ENCODE assay signal across 10 cellular contexts in the genomic region with DNA sequence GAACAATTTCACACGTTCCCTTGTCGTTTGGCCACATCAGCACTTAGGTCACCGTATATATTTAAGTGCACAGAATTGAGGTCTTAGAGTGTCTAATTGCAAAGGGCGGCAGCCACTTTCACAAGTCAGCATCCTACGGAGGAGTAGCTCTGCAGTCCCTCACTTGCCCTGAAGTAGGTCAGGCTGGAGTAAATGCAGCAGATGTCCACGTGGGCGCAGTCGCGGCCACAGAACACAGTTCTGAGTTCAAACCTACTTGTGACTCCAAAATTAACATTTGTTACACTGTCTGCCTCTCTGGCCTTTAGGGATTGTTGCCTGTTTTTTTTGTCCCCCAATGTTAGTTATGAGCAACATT.
DNase-seq lines count a peak whose midpoint lies in the region; ATAC-seq and TF ChIP-seq lines count a peak whose summit lies in the region.
"Had no signal": no experiment of that assay in that cellular context is flagged by ENCODE, and none has a peak within 500 bp of the region (broad histone marks: within the 10 kb centered on the region; RNA-seq: fewer than 3 reads in every experiment).

No MANE protein-coding gene starts in this region.

- no peaks in the 10 kb centered on the region for H3K9me3 Mint-ChIP-seq in activated CD4-positive, alpha-beta T cell treated with anti-CD3 and anti-CD28 coated beads, Interleukin-2, amount 10 ng/mL, durations not matched to agents 24 days and 14 days
- H3K9me3 Mint-ChIP-seq in naive thymus-derived CD4-positive, alpha-beta T cell, result no peaks in the 10 kb centered on the region
- H3K9me3 Mint-ChIP-seq: activated naive CD4-positive, alpha-beta T cell treated with anti-CD3 and anti-CD28 coated beads for 36 hours; immature natural killer cell had no signal

- TF ChIP-seq CTCF in OCI-LY3 (IDR thresholded peaks at IDR 0.05; ENCODE audit: low read depth, low read length) (0 out of 2 replicates have a peak, but pooled peaks have one; percentile 18), foreskin fibroblast (IDR thresholded peaks at IDR 0.05; ENCODE audit: low read depth, low read length) (peak; percentile 51)

- peak; percentile 56 for DNase-seq in activated CD4-positive, alpha-beta T cell treated with anti-CD3 and anti-CD28 coated beads, Interleukin-2, amount 10 ng/mL, durations not matched to agents 24 days and 14 days
- DNase-seq in activated CD4-positive, alpha-beta T cell treated with anti-CD3 and anti-CD28 coated beads, Interleukin-2, amount 50 U/mL, for 48 hours, result no peak
- DNase-seq in foreskin fibroblast, result peak; percentile 52 to 81
- peak; percentile 42 for DNase-seq in superior temporal gyrus (ENCODE audit: extremely low spot score)
- DNase-seq in DMS114 treated with DMSO at 0.1 percent for 48 hours (lab: John Stamatoyannopoulos, UW; ENCODE audit: unreplicated experiment), result no peak
- DNase-seq in stimulated activated CD4-positive, alpha-beta T cell treated with anti-CD3 and anti-CD28 coated beads, Interleukin-4, amount 100 ng/mL, for 24 hours, result no peak
- DNase-seq in naive thymus-derived CD4-positive, alpha-beta T cell, result no peak
- DNase-seq: activated naive CD4-positive, alpha-beta T cell treated with anti-CD3 and anti-CD28 coated beads for 36 hours had no signal

- no peaks in the 10 kb centered on the region for H4K20me1 ChIP-seq in OCI-LY3 (ENCODE audit: insufficient read depth, low read length)

- H3K27ac ChIP-seq in OCI-LY3 (ENCODE audit: low read length), result no peak overlapping the region
- H3K27ac ChIP-seq in naive thymus-derived CD4-positive, alpha-beta T cell (ENCODE audit: low read depth, low read length), result no peak overlapping the region

- H3K9ac ChIP-seq in OCI-LY3 (ENCODE audit: low read length), result peak overlapping the region; percentile 52; the same call in 1 of the 2 replicates

- H3K4me2 ChIP-seq in OCI-LY3 (ENCODE audit: low read length), result peak overlapping the region; percentile 82

- no peaks in the 10 kb centered on the region for H3K36me3 Mint-ChIP-seq in activated CD4-positive, alpha-beta T cell treated with anti-CD3 and anti-CD28 coated beads, Interleukin-2, amount 10 ng/mL, durations not matched to agents 24 days and 14 days (ENCODE audit: low read depth)
- no peaks in the 10 kb centered on the region for H3K36me3 Mint-ChIP-seq in naive thymus-derived CD4-positive, alpha-beta T cell
- H3K36me3 Mint-ChIP-seq: immature natural killer cell had no signal

- no peaks in the 10 kb centered on the region for H3K9me3 ChIP-seq in OCI-LY3 (ENCODE audit: insufficient read depth, low read length)
- H3K9me3 ChIP-seq in naive thymus-derived CD4-positive, alpha-beta T cell (ENCODE audit: control insufficient read depth in 2 of 3, low read length in 3 of 3), result no peaks in the 10 kb centered on the region

- H3K27me3 Mint-ChIP-seq in activated CD4-positive, alpha-beta T cell treated with anti-CD3 and anti-CD28 coated beads, Interleukin-2, amount 10 ng/mL, durations not matched to agents 24 days and 14 days, result no peaks in the 10 kb centered on the region
- peaks cover 0 to 8% (median 5%) of the 10 kb centered on the region in 5 donors for H3K27me3 Mint-ChIP-seq in naive thymus-derived CD4-positive, alpha-beta T cell

- peaks cover 6% of the 10 kb centered on the region; the same call in 1 of the 2 replicates for H3K4me1 ChIP-seq in OCI-LY3 (ENCODE audit: low read length)
- peaks cover 0 to 3% of the 10 kb centered on the region in 2 donors for H3K4me1 ChIP-seq in naive thymus-derived CD4-positive, alpha-beta T cell (ENCODE audit: control insufficient read depth in 2 of 2, insufficient read depth in 2 of 2, low read length in 2 of 2)

- intact Hi-C loops in activated CD4-positive, alpha-beta T cell treated with anti-CD3 and anti-CD28 coated beads, Interleukin-2, amount 10 ng/mL, durations not matched to agents 24 days and 14 days (cut with micrococcal nuclease), result loop anchor here (5.0 kb wide), 1 partner anchor 798 kb away; no protein-coding TSS in a partner anchor
- intact Hi-C loops in naive thymus-derived CD4-positive, alpha-beta T cell (cut with micrococcal nuclease), result no loop called here

- no peaks in the 10 kb centered on the region for H3K79me2 ChIP-seq in OCI-LY3 (ENCODE audit: low read length)

- H3K4me1 Mint-ChIP-seq in activated CD4-positive, alpha-beta T cell treated with anti-CD3 and anti-CD28 coated beads, Interleukin-2, amount 10 ng/mL, durations not matched to agents 24 days and 14 days, result peaks cover 4% of the 10 kb centered on the region
- H3K4me1 Mint-ChIP-seq in naive thymus-derived CD4-positive, alpha-beta T cell, result peaks cover 0 to 5% (median 4%) of the 10 kb centered on the region in 7 donors

- H3K36me3 ChIP-seq in OCI-LY3 (replicated peaks; ENCODE audit: low read depth, low read length), result no peaks in the 10 kb centered on the region
- no peaks in the 10 kb centered on the region for H3K36me3 ChIP-seq in naive thymus-derived CD4-positive, alpha-beta T cell (ENCODE audit: control insufficient read depth in 2 of 3, insufficient read depth in 3 of 3, low read length in 3 of 3)

- POLR2A ChIA-PET in naive thymus-derived CD4-positive, alpha-beta T cell (lab: Charles Lee), result no interaction called here

- H3K4me3 ChIP-seq in OCI-LY3 (ENCODE audit: low read length), result peak overlapping the region; percentile 74
- H3K4me3 ChIP-seq in foreskin fibroblast (ENCODE audit: low read depth in 1 of 2, low read length in 2 of 2), result no peak overlapping the region
- no peak overlapping the region for H3K4me3 ChIP-seq in naive thymus-derived CD4-positive, alpha-beta T cell (ENCODE audit: low read length)

- no peak overlapping the region for H3K27ac Mint-ChIP-seq in activated CD4-positive, alpha-beta T cell treated with anti-CD3 and anti-CD28 coated beads, Interleukin-2, amount 10 ng/mL, durations not matched to agents 24 days and 14 days
- no peak overlapping the region for H3K27ac Mint-ChIP-seq in naive thymus-derived CD4-positive, alpha-beta T cell
- H3K27ac Mint-ChIP-seq: activated naive CD4-positive, alpha-beta T cell treated with anti-CD3 and anti-CD28 coated beads for 36 hours had no signal

- H3K4me3 Mint-ChIP-seq in activated CD4-positive, alpha-beta T cell treated with anti-CD3 and anti-CD28 coated beads, Interleukin-2, amount 10 ng/mL, durations not matched to agents 24 days and 14 days, result no peak overlapping the region
- H3K4me3 Mint-ChIP-seq in naive thymus-derived CD4-positive, alpha-beta T cell, result no peak overlapping the region

- CTCF ChIA-PET in naive thymus-derived CD4-positive, alpha-beta T cell (lab: Charles Lee), result interaction anchor here (0.9 to 2.2 kb wide), 7 partner anchors 12 to 809 kb away, joined by 3 to 18 read pairs (median 3); no protein-coding TSS in a partner anchor

- ATAC-seq in naive thymus-derived CD4-positive, alpha-beta T cell, result no peak

- no peaks in the 10 kb centered on the region for H3K27me3 ChIP-seq in OCI-LY3 (ENCODE audit: low read depth, low read length)
- H3K27me3 ChIP-seq in naive thymus-derived CD4-positive, alpha-beta T cell (ENCODE audit: control insufficient read depth in 2 of 2, insufficient read depth in 2 of 2, low read length in 2 of 2), result no peaks in the 10 kb centered on the region

- peak overlapping the region; percentile 86 for H2AFZ ChIP-seq in OCI-LY3 (ENCODE audit: low read depth, low read length)

Comparison
In these comparisons a context has a peak if more than half of its experiments do, and no peak if none do; other contexts are left out.
1. DNase-seq: peak in activated CD4-positive, alpha-beta T cell treated with anti-CD3 and anti-CD28 coated beads, Interleukin-2, amount 10 ng/mL, durations not matched to agents 24 days and 14 days (single experiment), foreskin fibroblast (2 of 2) and superior temporal gyrus (single experiment); none in activated CD4-positive, alpha-beta T cell treated with anti-CD3 and anti-CD28 coated beads, Interleukin-2, amount 50 U/mL, for 48 hours (0 of 2), DMS114 treated with DMSO at 0.1 percent for 48 hours (single experiment), stimulated activated CD4-positive, alpha-beta T cell treated with anti-CD3 and anti-CD28 coated beads, Interleukin-4, amount 100 ng/mL, for 24 hours (single experiment) and naive thymus-derived CD4-positive, alpha-beta T cell (0 of 9).